14 cellular contexts compared by ENCODE assay signal in the genomic region with DNA sequence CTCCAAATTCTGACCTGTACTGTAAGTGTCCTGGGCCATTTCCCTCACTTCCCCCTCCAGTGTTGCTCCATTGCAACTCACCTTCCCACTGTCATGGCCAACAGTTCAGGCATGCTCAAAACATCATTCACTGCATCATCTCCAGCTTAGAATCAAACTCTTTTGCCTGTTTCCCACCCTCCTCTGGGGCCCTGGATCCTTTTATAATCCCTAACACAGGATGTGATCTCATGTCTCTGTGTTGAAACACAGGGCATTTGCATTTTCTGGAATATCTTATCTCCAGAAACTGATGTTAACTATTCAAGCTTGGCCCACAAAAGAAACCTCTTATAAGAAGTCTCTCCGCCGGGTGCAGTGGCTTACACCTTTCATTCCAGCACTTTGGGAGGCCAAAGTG. TPM values are rescaled to one million over a fixed set of nuclear protein-coding genes. Genes with fewer than 3 reads are reported as not detected.
DNase-seq lines count a peak whose midpoint lies in the region; ATAC-seq and TF ChIP-seq lines count a peak whose summit lies in the region.
"Had no signal": no experiment of that assay in that cellular context is flagged by ENCODE, and none has a peak within 500 bp of the region (broad histone marks: within the 10 kb centered on the region; RNA-seq: fewer than 3 reads in every experiment).

No MANE protein-coding gene starts in this region.

- H3K36me3 ChIP-seq in heart right ventricle (no peaks in the 10 kb centered on the region), spleen (no peaks in the 10 kb centered on the region), upper lobe of left lung (no peaks in the 10 kb centered on the region), ovary (no peaks in the 10 kb centered on the region), mammary epithelial cell (ENCODE audit: insufficient read depth, low read length) (no peaks in the 10 kb centered on the region)
- H3K36me3 ChIP-seq: pancreas, tibial artery had no signal

- peaks cover 3 to 70% (median 27%) of the 10 kb centered on the region in 9 donors for H3K4me1 ChIP-seq in heart right ventricle
- peaks cover 4% of the 10 kb centered on the region for H3K4me1 ChIP-seq in right cardiac atrium (ENCODE audit: control insufficient read depth, insufficient read depth, low read length)
- peaks cover 3 to 41% (median 27%) of the 10 kb centered on the region in 6 donors for H3K4me1 ChIP-seq in spleen
- peaks cover 14 to 41% (median 20%) of the 10 kb centered on the region in 4 donors for H3K4me1 ChIP-seq in upper lobe of left lung
- H3K4me1 ChIP-seq in ovary (ENCODE audit: insufficient read depth), result peaks cover 4% of the 10 kb centered on the region
- H3K4me1 ChIP-seq in mammary epithelial cell (ENCODE audit: insufficient read depth, low read length), result peaks cover 9% of the 10 kb centered on the region

- intact Hi-C loops in heart right ventricle (cut with DNase I) (loop anchor here in 5 of 10 donors (5.0 to 10.0 kb wide), 4 partner anchors 46 to 59 kb away; no protein-coding TSS in a partner anchor), right cardiac atrium (cut with DNase I) (no loop called here), spleen (cut with DNase I; ENCODE audit: low total_unique reads) (no loop called here), ovary (cut with DNase I) (no loop called here), mammary epithelial cell (cut with micrococcal nuclease) (no loop called here)

- DNase-seq in heart right ventricle, result no peak
- DNase-seq in right cardiac atrium, result no peak
- DNase-seq in NCI-H226, result peak; percentile 90
- peak; percentile 35 for DNase-seq in fibroblast of mammary gland (ENCODE audit: low read depth)
- no peak for DNase-seq in spleen
- DNase-seq in upper lobe of left lung, result no peak
- DNase-seq in ovary, result no peak
- DNase-seq in mammary epithelial cell, result no peak
- DNase-seq: AML-193, aorta, dorsolateral prefrontal cortex, pancreas, tibial artery had no signal

- H2AFZ ChIP-seq in mammary epithelial cell (ENCODE audit: low read depth, low read length), result no peak overlapping the region

- no peaks in the 10 kb centered on the region for H3K79me2 ChIP-seq in mammary epithelial cell (ENCODE audit: insufficient read depth, low read length)

- peak in 2 of 8 donors; percentile 16 to 18 for ATAC-seq in heart right ventricle
- ATAC-seq in right cardiac atrium, result no peak
- no peak for ATAC-seq in upper lobe of left lung (ENCODE audit: low FRiP score in 2 of 2)
- ATAC-seq: GM12878, pancreas had no signal

- dilution Hi-C loops in mammary epithelial cell (cut with HindIII; ENCODE audit: low sequenced_read_pairs), result no loop called here

- CTCF ChIA-PET in mammary epithelial cell (lab: Charles Lee; ENCODE audit: low non-redundant PET), result no interaction called here

- H3K4me3 ChIP-seq in heart right ventricle (no peak overlapping the region), right cardiac atrium (ENCODE audit: low read length) (no peak overlapping the region), fibroblast of mammary gland (ENCODE audit: control insufficient read depth, low read depth, low read length) (no peak overlapping the region), spleen (no peak overlapping the region), upper lobe of left lung (no peak overlapping the region), ovary (no peak overlapping the region), mammary epithelial cell (replicated peaks in 1 of 3; ENCODE audit: insufficient read depth in 1 of 3, low read depth in 2 of 3, low read length in 3 of 3) (no peak overlapping the region)
- H3K4me3 ChIP-seq: dorsolateral prefrontal cortex, GM12878, pancreas, tibial artery had no signal

- TF ChIP-seq EP300 in upper lobe of left lung (IDR thresholded peaks at IDR 0.05) (no peak), ovary (IDR thresholded peaks at IDR 0.05) (no peak)

- in situ Hi-C loops in mammary epithelial cell (cut with MboI; ENCODE audit: low sequenced_read_pairs in 2 of 2), result no loop called here

- H3K27ac ChIP-seq in heart right ventricle (peak overlapping the region in 7 of 10 donors; percentile 9 to 79 (median 42)), right cardiac atrium (ENCODE audit: low read length) (no peak overlapping the region), spleen (peak overlapping the region in 7 of 8 donors; percentile 15 to 81 (median 78)), upper lobe of left lung (peak overlapping the region in 1 of 4 donors; percentile 4), ovary (no peak overlapping the region), mammary epithelial cell (ENCODE audit: insufficient read depth, low read depth, low read length) (no peak overlapping the region)
- H3K27ac ChIP-seq: dorsolateral prefrontal cortex, pancreas, tibial artery had no signal

- no peak overlapping the region for H3K9ac ChIP-seq in mammary epithelial cell (ENCODE audit: insufficient read depth, low read length)

- no TSS peak for BruUV-seq in mammary epithelial cell (replicated peaks; lab: Mats Ljungman, UMichigan)

- 54 to 78% methylated on average over 2 of the region's 2 CpGs for WGBS in heart right ventricle, 2 donors
- 59% methylated on average over 2 of the region's 2 CpGs for WGBS in right cardiac atrium
- 67 to 79% (median 73%) methylated on average over 2 of the region's 2 CpGs for WGBS in spleen, 5 donors
- WGBS in upper lobe of left lung, 2 donors, result 77 to 84% methylated on average over 2 of the region's 2 CpGs
- 87 to 98% (median 93%) methylated on average over 2 of the region's 2 CpGs for WGBS in ovary, 3 donors
- 100% methylated on average over 1 of the region's 2 CpGs for WGBS in mammary epithelial cell (ENCODE audit: low coverage, missing lambda C conversion rate)

- H4K20me1 ChIP-seq in mammary epithelial cell (ENCODE audit: insufficient read depth, low read length), result no peaks in the 10 kb centered on the region

- no peak for TF ChIP-seq CTCF in heart right ventricle (IDR thresholded peaks at IDR 0.05)
- no peak for TF ChIP-seq CTCF in fibroblast of mammary gland (conservative IDR thresholded peaks at IDR 0.05; ENCODE audit: control insufficient read depth, insufficient read depth, low read depth, low read length)
- no peak for TF ChIP-seq CTCF in spleen (IDR thresholded peaks at IDR 0.05 in 8 of 11, conservative IDR thresholded peaks at IDR 0.05 in 3 of 11)
- TF ChIP-seq CTCF in upper lobe of left lung (IDR thresholded peaks at IDR 0.05), result no peak
- TF ChIP-seq CTCF in ovary (IDR thresholded peaks at IDR 0.05), result no peak
- no peak for TF ChIP-seq CTCF in mammary epithelial cell (conservative IDR thresholded peaks at IDR 0.05 in 1 of 2, IDR thresholded peaks at IDR 0.05 in 1 of 2; ENCODE audit: extremely low read depth in 1 of 2, insufficient read depth in 1 of 2, low read depth in 1 of 2, low read length in 2 of 2)

- H3K9me3 ChIP-seq in heart right ventricle (no peaks in the 10 kb centered on the region), right cardiac atrium (ENCODE audit: control insufficient read depth, low read length) (no peaks in the 10 kb centered on the region), spleen (no peaks in the 10 kb centered on the region), upper lobe of left lung (no peaks in the 10 kb centered on the region), ovary (no peaks in the 10 kb centered on the region), mammary epithelial cell (replicated peaks; ENCODE audit: insufficient read depth, low read length) (no peaks in the 10 kb centered on the region)
- H3K9me3 ChIP-seq: pancreas, tibial artery had no signal

- H3K27me3 ChIP-seq in heart right ventricle, result peaks cover 0 to 18% (median 0%) of the 10 kb centered on the region in 7 donors
- H3K27me3 ChIP-seq in right cardiac atrium (ENCODE audit: control insufficient read depth, insufficient read depth), result no peaks in the 10 kb centered on the region
- peaks cover 0 to 28% (median 4%) of the 10 kb centered on the region in 7 donors for H3K27me3 ChIP-seq in spleen (replicated peaks in 1 of 7)
- peaks cover 0 to 7% (median 0%) of the 10 kb centered on the region in 4 donors for H3K27me3 ChIP-seq in upper lobe of left lung
- H3K27me3 ChIP-seq in ovary, result no peaks in the 10 kb centered on the region
- no peaks in the 10 kb centered on the region for H3K27me3 ChIP-seq in mammary epithelial cell (ENCODE audit: insufficient read depth, low read length)
- H3K27me3 ChIP-seq: pancreas had no signal

- no peak for TF ChIP-seq POLR2A in spleen (IDR thresholded peaks at IDR 0.05)
- no peak for TF ChIP-seq POLR2A in upper lobe of left lung (IDR thresholded peaks at IDR 0.05)
- TF ChIP-seq POLR2A in ovary (IDR thresholded peaks at IDR 0.05), result no peak

- no peak overlapping the region for H3K4me2 ChIP-seq in mammary epithelial cell (ENCODE audit: insufficient read depth, low read depth, low read length)

RNA-seq across cellular contexts. Expression of a gene that starts 3.0 kb away (rescaled TPM):
- total RNA-seq in heart right ventricle (1 to 10 TPM; 1.7 to 8.3 (median 4.1) TPM), right cardiac atrium (under 1 TPM; 0.54 to 0.77 (median 0.59) TPM), spleen (10 to 100 TPM; 13.1 to 28.6 (median 19.6) TPM), upper lobe of left lung (10 to 100 TPM; 16.4 to 77.3 (median 27.5) TPM), ovary (1 to 10 TPM in 6 of 7 donors, under 1 TPM in 1; 0.71 to 6.5 (median 3.5) TPM), mammary epithelial cell (1 to 10 TPM in 1 of 2 donors, under 1 TPM in 1; 0.61 to 7.8 TPM)
- polyA plus RNA-seq in heart right ventricle (1 to 10 TPM; 1.1 to 5.2 TPM), right cardiac atrium (0.52 TPM), spleen (1 to 10 TPM; 1.3 to 4.5 (median 1.7) TPM), ovary (10 to 100 TPM in 1 of 2 donors, 1 to 10 TPM in 1; 3.7 to 46.6 TPM), mammary epithelial cell (0.24 TPM)
- not detected for polyA minus RNA-seq in mammary epithelial cell

Comparison
In these comparisons a context has a peak if more than half of its experiments do, and no peak if none do; other contexts are left out.
1. H3K27ac ChIP-seq: peak in heart right ventricle (7 of 10) and spleen (7 of 8); none in right cardiac atrium (single experiment), ovary (0 of 2) and mammary epithelial cell (single experiment).
2. DNase-seq: peak in NCI-H226 (single experiment) and fibroblast of mammary gland (single experiment); none in heart right ventricle (0 of 2), right cardiac atrium (0 of 3), spleen (single experiment), upper lobe of left lung (0 of 2), ovary (0 of 5) and mammary epithelial cell (single experiment).